In genomic region chr6:6285679-6286078, GRCh38 we compare ENCODE assay signal across 28 cellular contexts. TPM values are rescaled to one million over a fixed set of nuclear protein-coding genes. Genes with fewer than 3 reads are reported as not detected.
"Had no signal": no experiment of that assay in that cellular context is flagged by ENCODE, and none has a peak within 500 bp of the region (broad histone marks: within the 10 kb centered on the region; RNA-seq: fewer than 3 reads in every experiment).

No MANE protein-coding gene starts in this region.

- H3K36me3 ChIP-seq: gastrocnemius medialis had no signal

- H3K9me3 Mint-ChIP-seq: activated CD4-positive, alpha-beta memory T cell treated with anti-CD3 and anti-CD28 coated beads, Interleukin-2, amount 10 ng/mL, durations not matched to agents 7 days and 5 days; activated CD4-positive, alpha-beta T cell treated with anti-CD3 and anti-CD28 coated beads, Interleukin-2, amount 10 ng/mL, durations not matched to agents 7 days and 5 days; activated naive CD4-positive, alpha-beta T cell treated with anti-CD3 and anti-CD28 coated beads, Interleukin-2, amount 10 ng/mL, durations not matched to agents 7 days and 5 days; activated naive CD4-positive, alpha-beta T cell treated with anti-CD3 and anti-CD28 coated beads, Interleukin-2, amount 50 U/mL, for 72 hours; activated naive CD8-positive, alpha-beta T cell treated with anti-CD3 and anti-CD28 coated beads, Interleukin-2, amount 10 ng/mL, durations not matched to agents 7 days and 5 days; activated T-cell treated with anti-CD3 and anti-CD28 coated beads, Interleukin-2, amount 50 U/mL, for 24 hours; activated T-cell treated with anti-CD3 and anti-CD28 coated beads, Interleukin-2, amount 50 U/mL, for 72 hours; endodermal cell had no signal

- H3K9me3 ChIP-seq: gastrocnemius medialis, heart right ventricle had no signal

- H3K27me3 ChIP-seq: dorsolateral prefrontal cortex, foreskin keratinocyte, gastrocnemius medialis had no signal

- H3K27ac ChIP-seq: dorsolateral prefrontal cortex, foreskin keratinocyte, gastrocnemius medialis, heart right ventricle had no signal

- DNase-seq: activated CD4-positive, alpha-beta memory T cell treated with anti-CD3 and anti-CD28 coated beads, Interleukin-2, amount 10 ng/mL, durations not matched to agents 7 days and 5 days; activated CD4-positive, alpha-beta T cell treated with anti-CD3 and anti-CD28 coated beads for 1 hour; activated CD4-positive, alpha-beta T cell treated with anti-CD3 and anti-CD28 coated beads for 4 hours; activated CD4-positive, alpha-beta T cell treated with anti-CD3 and anti-CD28 coated beads, Interleukin-2, amount 10 ng/mL, durations not matched to agents 7 days and 5 days; activated CD4-positive, alpha-beta T cell treated with anti-CD3 and anti-CD28 coated beads, Interleukin-2, amount 50 U/mL, for 4 hours; activated CD8-positive, alpha-beta memory T cell treated with anti-CD3 and anti-CD28 coated beads, Interleukin-2, amount 50 U/mL, for 48 hours; activated gamma-delta T cell; activated naive CD4-positive, alpha-beta T cell; activated naive CD4-positive, alpha-beta T cell treated with anti-CD3 and anti-CD28 coated beads, Interleukin-2, amount 10 ng/mL, durations not matched to agents 7 days and 5 days; activated naive CD8-positive, alpha-beta T cell treated with anti-CD3 and anti-CD28 coated beads, Interleukin-2, amount 10 ng/mL, durations not matched to agents 7 days and 5 days; activated T-cell treated with anti-CD3 and anti-CD28 coated beads for 4 hours; activated T-cell treated with anti-CD3 and anti-CD28 coated beads, Interleukin-2, amount 50 U/mL, for 24 hours; activated T-cell treated with anti-CD3 and anti-CD28 coated beads, Interleukin-2, amount 50 U/mL, for 72 hours; amniotic stem cell; anterior cingulate cortex; caudate nucleus; cortex of kidney; dorsolateral prefrontal cortex; effector memory CD4-positive, alpha-beta T cell; endodermal cell; foreskin keratinocyte; gastrocnemius medialis; glutamatergic neuron; heart right ventricle; T-helper 2 cell had no signal

- H3K4me1 Mint-ChIP-seq: activated CD4-positive, alpha-beta memory T cell treated with anti-CD3 and anti-CD28 coated beads, Interleukin-2, amount 10 ng/mL, durations not matched to agents 7 days and 5 days; activated CD4-positive, alpha-beta T cell treated with anti-CD3 and anti-CD28 coated beads, Interleukin-2, amount 10 ng/mL, durations not matched to agents 7 days and 5 days; activated naive CD4-positive, alpha-beta T cell treated with anti-CD3 and anti-CD28 coated beads, Interleukin-2, amount 10 ng/mL, durations not matched to agents 7 days and 5 days; activated naive CD8-positive, alpha-beta T cell treated with anti-CD3 and anti-CD28 coated beads, Interleukin-2, amount 10 ng/mL, durations not matched to agents 7 days and 5 days; endodermal cell had no signal

- ATAC-seq: activated naive CD4-positive, alpha-beta T cell treated with anti-CD3 and anti-CD28 coated beads, Interleukin-2, amount 50 U/mL, for 72 hours; activated T-cell treated with anti-CD3 and anti-CD28 coated beads, Interleukin-2, amount 50 U/mL, for 72 hours; esophagus mucosa; foreskin keratinocyte; gastrocnemius medialis; heart right ventricle had no signal

- H3K4me3 ChIP-seq: dorsolateral prefrontal cortex, gastrocnemius medialis, heart right ventricle had no signal

- H3K36me3 Mint-ChIP-seq: activated naive CD4-positive, alpha-beta T cell treated with anti-CD3 and anti-CD28 coated beads, Interleukin-2, amount 10 ng/mL, durations not matched to agents 7 days and 5 days; activated naive CD4-positive, alpha-beta T cell treated with anti-CD3 and anti-CD28 coated beads, Interleukin-2, amount 50 U/mL, for 72 hours; activated naive CD8-positive, alpha-beta T cell treated with anti-CD3 and anti-CD28 coated beads, Interleukin-2, amount 10 ng/mL, durations not matched to agents 7 days and 5 days had no signal

- H3K4me1 ChIP-seq: foreskin keratinocyte, gastrocnemius medialis had no signal

- H3K27ac Mint-ChIP-seq: activated CD4-positive, alpha-beta memory T cell treated with anti-CD3 and anti-CD28 coated beads, Interleukin-2, amount 10 ng/mL, durations not matched to agents 7 days and 5 days; activated CD4-positive, alpha-beta T cell treated with anti-CD3 and anti-CD28 coated beads, Interleukin-2, amount 10 ng/mL, durations not matched to agents 7 days and 5 days; activated naive CD4-positive, alpha-beta T cell treated with anti-CD3 and anti-CD28 coated beads, Interleukin-2, amount 10 ng/mL, durations not matched to agents 7 days and 5 days; activated naive CD8-positive, alpha-beta T cell treated with anti-CD3 and anti-CD28 coated beads, Interleukin-2, amount 10 ng/mL, durations not matched to agents 7 days and 5 days; activated T-cell treated with anti-CD3 and anti-CD28 coated beads, Interleukin-2, amount 50 U/mL, for 24 hours; activated T-cell treated with anti-CD3 and anti-CD28 coated beads, Interleukin-2, amount 50 U/mL, for 72 hours; endodermal cell had no signal

- H3K4me3 Mint-ChIP-seq: activated CD4-positive, alpha-beta memory T cell treated with anti-CD3 and anti-CD28 coated beads, Interleukin-2, amount 10 ng/mL, durations not matched to agents 7 days and 5 days; activated CD4-positive, alpha-beta T cell treated with anti-CD3 and anti-CD28 coated beads, Interleukin-2, amount 10 ng/mL, durations not matched to agents 7 days and 5 days; activated naive CD4-positive, alpha-beta T cell treated with anti-CD3 and anti-CD28 coated beads, Interleukin-2, amount 10 ng/mL, durations not matched to agents 7 days and 5 days; activated naive CD8-positive, alpha-beta T cell treated with anti-CD3 and anti-CD28 coated beads, Interleukin-2, amount 10 ng/mL, durations not matched to agents 7 days and 5 days; activated T-cell treated with anti-CD3 and anti-CD28 coated beads, Interleukin-2, amount 50 U/mL, for 24 hours; activated T-cell treated with anti-CD3 and anti-CD28 coated beads, Interleukin-2, amount 50 U/mL, for 72 hours; endodermal cell had no signal

RNA-seq across cellular contexts. Expression of gene F13A1, which starts 34.8 kb away (rescaled TPM):
- total RNA-seq: activated CD4-positive, alpha-beta memory T cell treated with anti-CD3 and anti-CD28 coated beads, Interleukin-2, amount 10 ng/mL, durations not matched to agents 7 days and 5 days; activated CD4-positive, alpha-beta T cell treated with anti-CD3 and anti-CD28 coated beads, Interleukin-2, amount 10 ng/mL, durations not matched to agents 7 days and 5 days; activated naive CD4-positive, alpha-beta T cell treated with anti-CD3 and anti-CD28 coated beads, Interleukin-2, amount 50 U/mL, for 72 hours; activated T-cell treated with anti-CD3 and anti-CD28 coated beads, Interleukin-2, amount 50 U/mL, for 72 hours; foreskin keratinocyte; T-helper 1 cell treated with Interleukin-12 subunit alpha and Interleukin-12 subunit beta and Interleukin-4 antibody, amounts not matched to agents 30 ng/mL and 1 ng/mL, for 36 hours had no signal
